Comparison of ENCODE assay signal across 10 cellular contexts in the genomic region with DNA sequence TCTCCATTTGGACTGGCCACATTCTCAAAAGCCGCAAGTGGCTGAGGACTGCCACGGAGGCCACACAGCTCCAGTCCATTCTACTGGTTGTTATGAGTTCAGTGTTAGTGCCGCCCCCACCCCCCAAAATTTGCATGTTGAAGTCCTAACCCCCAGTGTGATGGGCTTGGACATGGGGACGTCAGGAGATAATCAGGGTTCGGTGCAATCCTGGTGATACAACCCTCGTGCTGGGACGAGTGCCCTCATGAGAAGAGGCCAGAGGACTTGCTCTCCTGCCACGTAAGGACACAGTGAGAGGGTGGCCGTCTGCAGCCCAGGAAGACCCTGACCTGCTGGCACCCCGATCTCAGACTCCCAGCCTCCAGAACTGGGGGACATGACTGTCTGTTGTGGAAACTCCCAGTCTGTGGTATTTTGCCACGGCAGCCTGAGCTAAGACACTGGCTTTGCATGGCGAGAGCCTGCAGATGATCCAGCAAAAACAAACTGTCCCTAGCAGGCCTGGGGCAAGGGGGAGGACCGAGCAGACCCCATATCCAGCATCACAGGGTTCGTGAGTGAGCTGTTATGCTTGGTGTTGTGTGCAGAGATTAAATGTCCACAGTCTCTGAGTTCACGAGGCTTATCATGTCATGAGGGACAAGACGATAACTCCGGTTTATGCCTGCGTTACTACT. TPM values are rescaled to one million over a fixed set of nuclear protein-coding genes. Genes with fewer than 3 reads are reported as not detected.
DNase-seq lines count a peak whose midpoint lies in the region; ATAC-seq and TF ChIP-seq lines count a peak whose summit lies in the region.
"Had no signal": no experiment of that assay in that cellular context is flagged by ENCODE, and none has a peak within 500 bp of the region (broad histone marks: within the 10 kb centered on the region; RNA-seq: fewer than 3 reads in every experiment).

No MANE protein-coding gene starts in this region.

- intact Hi-C loops in breast epithelium (cut with DNase I; ENCODE audit: low total_unique reads), result no loop called here
- intact Hi-C loops in mammary epithelial cell (cut with micrococcal nuclease), result no loop called here
- intact Hi-C loops in spleen (cut with DNase I; ENCODE audit: low total_unique reads), result no loop called here
- intact Hi-C loops in adrenal gland (cut with DNase I), result no loop called here

- H3K9ac ChIP-seq in mammary epithelial cell (ENCODE audit: insufficient read depth, low read length) (no peak overlapping the region), neuronal stem cell (ENCODE audit: low read depth, low read length, poor library complexity) (no peak overlapping the region)

- DNase-seq in breast epithelium (ENCODE audit: low spot score in 2 of 2) (no peak), mammary epithelial cell (no peak), neuronal stem cell (ENCODE audit: low spot score) (no peak), spleen (peak; percentile 48), adrenal gland (no peak)
- DNase-seq: CD8-positive, alpha-beta memory T cell; HFFc6 had no signal

- no peaks in the 10 kb centered on the region for H3K79me2 ChIP-seq in mammary epithelial cell (ENCODE audit: insufficient read depth, low read length)

- no peak overlapping the region for H3K18ac ChIP-seq in neuronal stem cell (ENCODE audit: low read length)

- H3K27me3 ChIP-seq in breast epithelium (no peaks in the 10 kb centered on the region), mammary epithelial cell (ENCODE audit: insufficient read depth, low read length) (peaks cover 3% of the 10 kb centered on the region), neuronal stem cell (ENCODE audit: control insufficient read depth in 3 of 3, insufficient read depth in 3 of 3, low read depth in 1 of 3, low read length in 3 of 3) (peaks cover 0 to 34% (median 0%) of the 10 kb centered on the region in 3 experiments), spleen (replicated peaks in 1 of 7) (peaks cover 0 to 39% (median 0%) of the 10 kb centered on the region in 7 donors), adrenal gland (no peaks in the 10 kb centered on the region)

- TF ChIP-seq CTCF in breast epithelium (IDR thresholded peaks at IDR 0.05) (no peak), mammary epithelial cell (conservative IDR thresholded peaks at IDR 0.05 in 1 of 2, IDR thresholded peaks at IDR 0.05 in 1 of 2; ENCODE audit: extremely low read depth in 1 of 2, insufficient read depth in 1 of 2, low read depth in 1 of 2, low read length in 2 of 2) (no peak), spleen (IDR thresholded peaks at IDR 0.05 in 8 of 11, conservative IDR thresholded peaks at IDR 0.05 in 3 of 11) (no peak), adrenal gland (IDR thresholded peaks at IDR 0.05) (no peak)

- WGBS in mammary epithelial cell (ENCODE audit: low coverage, missing lambda C conversion rate), result 85% methylated on average over 14 of the region's 18 CpGs
- WGBS in neuronal stem cell (ENCODE audit: extremely low coverage in 2 of 2, insufficient read length in 2 of 2, insufficient replicate concordance in 1 of 2), 2 donors, result no CpG with 5 or more reads among the region's 18 CpGs
- 83 to 92% (median 85%) methylated on average over 15 to 18 of the region's 18 CpGs for WGBS in spleen, 5 donors
- WGBS in adrenal gland, 4 donors, result 75 to 86% (median 84%) methylated on average over 14 to 18 of the region's 18 CpGs

- no peak overlapping the region for H4K8ac ChIP-seq in neuronal stem cell (ENCODE audit: low read depth, low read length)

- H2AK5ac ChIP-seq in neuronal stem cell (ENCODE audit: low read depth, low read length), result no peak overlapping the region

- no peak overlapping the region for H2BK120ac ChIP-seq in neuronal stem cell (ENCODE audit: low read depth, low read length)

- H3K4me1 ChIP-seq in breast epithelium, result peaks cover 0 to 9% of the 10 kb centered on the region in 2 donors
- peaks cover 13% of the 10 kb centered on the region for H3K4me1 ChIP-seq in mammary epithelial cell (ENCODE audit: insufficient read depth, low read length)
- no peaks in the 10 kb centered on the region for H3K4me1 ChIP-seq in neuronal stem cell (ENCODE audit: control insufficient read depth in 2 of 2, insufficient read depth in 1 of 2, low read depth in 1 of 2, low read length in 2 of 2)
- no peaks in the 10 kb centered on the region for H3K4me1 ChIP-seq in spleen
- no peaks in the 10 kb centered on the region for H3K4me1 ChIP-seq in adrenal gland (replicated peaks in 1 of 2)

- H3K4ac ChIP-seq in neuronal stem cell (ENCODE audit: low read length), result no peak overlapping the region

- H3K23ac ChIP-seq in neuronal stem cell (ENCODE audit: low read depth, low read length, poor library complexity), result peak overlapping the region; percentile 1

- ATAC-seq in HG02610 (IDR thresholded peaks at IDR 0.05; ENCODE audit: unreplicated experiment) (no peak), HG03097 (IDR thresholded peaks at IDR 0.05; ENCODE audit: low FRiP score, unreplicated experiment) (no peak)

- TF ChIP-seq POLR2A in breast epithelium (IDR thresholded peaks at IDR 0.05) (no peak), spleen (IDR thresholded peaks at IDR 0.05) (no peak), adrenal gland (IDR thresholded peaks at IDR 0.05) (no peak)

- no peak overlapping the region for H2BK5ac ChIP-seq in neuronal stem cell (ENCODE audit: low read length)

- H4K91ac ChIP-seq in neuronal stem cell (ENCODE audit: low read depth, low read length, poor library complexity), result no peak overlapping the region

- no peaks in the 10 kb centered on the region for H4K20me1 ChIP-seq in mammary epithelial cell (ENCODE audit: insufficient read depth, low read length)

- dilution Hi-C loops in mammary epithelial cell (cut with HindIII; ENCODE audit: low sequenced_read_pairs), result no loop called here

- H3K27ac ChIP-seq in breast epithelium, result peak overlapping the region; percentile 92 to 95
- no peak overlapping the region for H3K27ac ChIP-seq in mammary epithelial cell (ENCODE audit: insufficient read depth, low read depth, low read length)
- H3K27ac ChIP-seq in neuronal stem cell (replicated peaks; ENCODE audit: low read length), result no peak overlapping the region
- H3K27ac ChIP-seq in spleen, result no peak overlapping the region
- no peak overlapping the region for H3K27ac ChIP-seq in adrenal gland
- H3K27ac ChIP-seq: 22Rv1 had no signal

- no peak overlapping the region for H2AFZ ChIP-seq in mammary epithelial cell (ENCODE audit: low read depth, low read length)
- no peak overlapping the region for H2AFZ ChIP-seq in neuronal stem cell (ENCODE audit: low read length)

- no peaks in the 10 kb centered on the region for H3K79me1 ChIP-seq in neuronal stem cell (ENCODE audit: low read depth, low read length)

- H3K36me3 ChIP-seq in breast epithelium (no peaks in the 10 kb centered on the region), mammary epithelial cell (ENCODE audit: insufficient read depth, low read length) (no peaks in the 10 kb centered on the region), neuronal stem cell (replicated peaks in 1 of 2; ENCODE audit: control insufficient read depth in 2 of 2, insufficient read depth in 2 of 2, low read length in 2 of 2) (peaks cover 0 to 1% of the 10 kb centered on the region in 2 donors), spleen (no peaks in the 10 kb centered on the region), adrenal gland (replicated peaks in 1 of 2) (no peaks in the 10 kb centered on the region)

- in situ Hi-C loops in mammary epithelial cell (cut with MboI; ENCODE audit: low sequenced_read_pairs in 2 of 2), result no loop called here

- H2BK12ac ChIP-seq in neuronal stem cell (ENCODE audit: low read length), result peak overlapping the region; percentile 35

- no TSS peak for BruUV-seq in mammary epithelial cell (replicated peaks; lab: Mats Ljungman, UMichigan)

- no peak overlapping the region for H2BK15ac ChIP-seq in neuronal stem cell (ENCODE audit: low read length)

- CTCF ChIA-PET in mammary epithelial cell (lab: Charles Lee; ENCODE audit: low non-redundant PET), result no interaction called here

- H3K14ac ChIP-seq in neuronal stem cell (ENCODE audit: low read length), result no peak overlapping the region

- H3K9me3 ChIP-seq in breast epithelium, result no peaks in the 10 kb centered on the region
- H3K9me3 ChIP-seq in mammary epithelial cell (replicated peaks; ENCODE audit: insufficient read depth, low read length), result no peaks in the 10 kb centered on the region
- no peaks in the 10 kb centered on the region for H3K9me3 ChIP-seq in neuronal stem cell (replicated peaks in 1 of 2; ENCODE audit: control insufficient read depth in 2 of 2, insufficient read depth in 1 of 2, low read depth in 1 of 2, low read length in 2 of 2)
- no peaks in the 10 kb centered on the region for H3K9me3 ChIP-seq in spleen
- no peaks in the 10 kb centered on the region for H3K9me3 ChIP-seq in adrenal gland (replicated peaks in 1 of 3)

- H3K4me2 ChIP-seq in mammary epithelial cell (ENCODE audit: insufficient read depth, low read depth, low read length), result no peak overlapping the region
- no peak overlapping the region for H3K4me2 ChIP-seq in neuronal stem cell (ENCODE audit: insufficient read depth, low read length, poor library complexity, severe bottlenecking)

- H3K4me3 ChIP-seq in breast epithelium, result no peak overlapping the region
- H3K4me3 ChIP-seq in mammary epithelial cell (replicated peaks in 1 of 3; ENCODE audit: insufficient read depth in 1 of 3, low read depth in 2 of 3, low read length in 3 of 3), result no peak overlapping the region
- no peak overlapping the region for H3K4me3 ChIP-seq in neuronal stem cell (ENCODE audit: low read length in 2 of 2)
- H3K4me3 ChIP-seq in spleen, result no peak overlapping the region
- H3K4me3 ChIP-seq in adrenal gland, result no peak overlapping the region

RNA-seq across cellular contexts. Expression of a gene that starts 41.5 kb away (rescaled TPM):
- total RNA-seq in breast epithelium (10 to 100 TPM; 37.0 to 89.6 (median 66.0) TPM), mammary epithelial cell (10 to 100 TPM; 64.8 to 71.7 TPM), spleen (10 to 100 TPM; 26.2 to 61.8 (median 31.6) TPM), adrenal gland (100 to 1,000 TPM in 1 of 8 donors, 10 to 100 TPM in 7; 23.8 to 234 (median 56.1) TPM)
- polyA plus RNA-seq in mammary epithelial cell (89.4 TPM), spleen (10 to 100 TPM; 15.8 to 20.5 (median 18.6) TPM), adrenal gland (100 to 1,000 TPM in 1 of 3 donors, 10 to 100 TPM in 1, 1 to 10 TPM in 1; 9.9 to 203 (median 28.8) TPM)
- 157 TPM for polyA minus RNA-seq in mammary epithelial cell
- polyA plus RNA-seq in neuronal stem cell (2013, experiment 1 of 2), result 183 TPM
- polyA plus RNA-seq in neuronal stem cell (2013, experiment 2 of 2), result 199 TPM

Comparison
In these comparisons a context has a peak if more than half of its experiments do, and no peak if none do; other contexts are left out.
1. H3K27ac ChIP-seq: peak in breast epithelium (2 of 2); none in mammary epithelial cell (single experiment), neuronal stem cell (single experiment), spleen (0 of 8) and adrenal gland (0 of 5).